16 cellular contexts compared by ENCODE assay signal in genomic region chr15:31433101-31433500, GRCh38.
DNase-seq lines count a peak whose midpoint lies in the region; ATAC-seq and TF ChIP-seq lines count a peak whose summit lies in the region.
"Had no signal": no experiment of that assay in that cellular context is flagged by ENCODE, and none has a peak within 500 bp of the region (broad histone marks: within the 10 kb centered on the region; RNA-seq: fewer than 3 reads in every experiment).

No MANE protein-coding gene starts in this region.

- no peak for TF ChIP-seq CTCF in foreskin keratinocyte (conservative IDR thresholded peaks at IDR 0.05)
- no peak for TF ChIP-seq CTCF in upper lobe of left lung (IDR thresholded peaks at IDR 0.05)

- H3K4me3 ChIP-seq in upper lobe of left lung: no peak overlapping the region
- H3K4me3 ChIP-seq: prostate gland, stomach had no signal

- WGBS in upper lobe of left lung, 2 donors: 86 to 90% methylated on average over 4 of the region's 4 CpGs

- TF ChIP-seq POLR2A in upper lobe of left lung (IDR thresholded peaks at IDR 0.05): no peak

- no peaks in the 10 kb centered on the region for H3K9me3 Mint-ChIP-seq in activated naive CD4-positive, alpha-beta T cell treated with anti-CD3 and anti-CD28 coated beads, Interleukin-2, amount 10 ng/mL, durations not matched to agents 7 days and 5 days

- CTCF ChIA-PET in activated naive CD4-positive, alpha-beta T cell treated with anti-CD3 and anti-CD28 coated beads, Interleukin-2, amount 10 ng/mL, durations not matched to agents 7 days and 5 days (lab: Charles Lee): interaction anchor here (1.0 to 7.5 kb wide), 7 partner anchors 22 to 233 kb away, joined by 3 to 160 read pairs (median 4); no protein-coding TSS in a partner anchor

- H3K9me3 ChIP-seq in upper lobe of left lung: no peaks in the 10 kb centered on the region
- H3K9me3 ChIP-seq: prostate gland, stomach had no signal

- peaks cover 2% of the 10 kb centered on the region for H3K36me3 Mint-ChIP-seq in activated naive CD4-positive, alpha-beta T cell treated with anti-CD3 and anti-CD28 coated beads, Interleukin-2, amount 10 ng/mL, durations not matched to agents 7 days and 5 days

- H3K4me1 ChIP-seq in foreskin keratinocyte (peaks cover 28% of the 10 kb centered on the region), upper lobe of left lung (peaks cover 26 to 47% (median 35%) of the 10 kb centered on the region in 4 donors)

- intact Hi-C loops in sciatic nerve (cut with DNase I): no loop called here

- peak overlapping the region; percentile 100 for H3K27ac Mint-ChIP-seq in activated naive CD4-positive, alpha-beta T cell treated with anti-CD3 and anti-CD28 coated beads, Interleukin-2, amount 10 ng/mL, durations not matched to agents 7 days and 5 days

- DNase-seq in activated naive CD4-positive, alpha-beta T cell treated with anti-CD3 and anti-CD28 coated beads, Interleukin-2, amount 10 ng/mL, durations not matched to agents 7 days and 5 days: no peak
- no peak for DNase-seq in activated naive CD4-positive, alpha-beta T cell treated with anti-CD3 and anti-CD28 coated beads, Interleukin-2, amount 50 U/mL, for 16 hours
- DNase-seq in RPMI7951 (ENCODE audit: low read depth): peak; percentile 93
- DNase-seq in foreskin keratinocyte: no peak
- no peak for DNase-seq in upper lobe of left lung
- no peak for DNase-seq in sciatic nerve (ENCODE audit: low spot score)
- DNase-seq in cortex of kidney (lab: John Stamatoyannopoulos, UW): no peak
- no peak for DNase-seq in SHP77 treated with DMSO at 0.1 percent for 48 hours (lab: John Stamatoyannopoulos, UW)
- DNase-seq: GF-D8, Kasumi-1, NCI-H1694, NCI-H226, stomach, T1000 had no signal

- H3K4me3 Mint-ChIP-seq in activated naive CD4-positive, alpha-beta T cell treated with anti-CD3 and anti-CD28 coated beads, Interleukin-2, amount 10 ng/mL, durations not matched to agents 7 days and 5 days: no peak overlapping the region

- TF ChIP-seq EP300 in upper lobe of left lung (IDR thresholded peaks at IDR 0.05): no peak

- H3K36me3 ChIP-seq in upper lobe of left lung: no peaks in the 10 kb centered on the region
- H3K36me3 ChIP-seq: prostate gland, stomach had no signal

- H3K27me3 Mint-ChIP-seq in activated naive CD4-positive, alpha-beta T cell treated with anti-CD3 and anti-CD28 coated beads, Interleukin-2, amount 10 ng/mL, durations not matched to agents 7 days and 5 days: no peaks in the 10 kb centered on the region

- ATAC-seq in foreskin keratinocyte: no peak
- no peak for ATAC-seq in upper lobe of left lung (ENCODE audit: low FRiP score in 2 of 2)
- ATAC-seq in sciatic nerve: no peak
- ATAC-seq: Right ventricle myocardium inferior had no signal

- peaks cover 79% of the 10 kb centered on the region for H3K4me1 Mint-ChIP-seq in activated naive CD4-positive, alpha-beta T cell treated with anti-CD3 and anti-CD28 coated beads, Interleukin-2, amount 10 ng/mL, durations not matched to agents 7 days and 5 days

- no peaks in the 10 kb centered on the region for H3K27me3 ChIP-seq in foreskin keratinocyte
- no peaks in the 10 kb centered on the region for H3K27me3 ChIP-seq in upper lobe of left lung
- H3K27me3 ChIP-seq: stomach had no signal

- H3K27ac ChIP-seq in foreskin keratinocyte: peak overlapping the region; percentile 99
- H3K27ac ChIP-seq in upper lobe of left lung: peak overlapping the region in 3 of 4 donors; percentile 83 to 93 (median 86)
- H3K27ac ChIP-seq: prostate gland had no signal
